28 cellular contexts compared by ENCODE assay signal in genomic region chr6:11744101-11744500, GRCh38. TPM values are rescaled to one million over a fixed set of nuclear protein-coding genes. Genes with fewer than 3 reads are reported as not detected.
DNase-seq lines count a peak whose midpoint lies in the region; ATAC-seq and TF ChIP-seq lines count a peak whose summit lies in the region.
"Had no signal": no experiment of that assay in that cellular context is flagged by ENCODE, and none has a peak within 500 bp of the region (broad histone marks: within the 10 kb centered on the region; RNA-seq: fewer than 3 reads in every experiment).

No MANE protein-coding gene starts in this region.

- TF ChIP-seq EP300 in tibial nerve (IDR thresholded peaks at IDR 0.05) = no peak

- H3K27ac Mint-ChIP-seq in glutamatergic neuron (ENCODE audit: unreplicated experiment) = no peak overlapping the region
- H3K27ac Mint-ChIP-seq: activated CD4-positive, alpha-beta memory T cell treated with anti-CD3 and anti-CD28 coated beads for 36 hours; activated naive CD8-positive, alpha-beta T cell treated with anti-CD3 and anti-CD28 coated beads, Interleukin-2, amount 50 U/mL, for 24 hours; nephron; T-helper 2 cell treated with Interferon-gamma antibody and Interleukin-4, amounts not matched to agents 5 μg/mL and 100 μg/mL, for 36 hours had no signal

- peaks cover 4% of the 10 kb centered on the region for H3K36me3 Mint-ChIP-seq in glutamatergic neuron (ENCODE audit: unreplicated experiment)
- H3K36me3 Mint-ChIP-seq: activated CD4-positive, alpha-beta memory T cell treated with anti-CD3 and anti-CD28 coated beads for 36 hours had no signal

- ATAC-seq in heart right ventricle (peak in 2 of 8 donors; percentile 22 to 41), Right ventricle myocardium inferior (no peak), right cardiac atrium (no peak), psoas muscle (no peak), GM21423 (IDR thresholded peaks at IDR 0.05; ENCODE audit: unreplicated experiment) (no peak)
- ATAC-seq: activated naive CD8-positive, alpha-beta T cell treated with anti-CD3 and anti-CD28 coated beads, Interleukin-2, amount 50 U/mL, for 24 hours; HCT116 had no signal

- H3K9me3 Mint-ChIP-seq in glutamatergic neuron (ENCODE audit: unreplicated experiment) = no peaks in the 10 kb centered on the region
- H3K9me3 Mint-ChIP-seq: nephron had no signal

- H3K4me3 Mint-ChIP-seq in glutamatergic neuron (ENCODE audit: unreplicated experiment) = no peak overlapping the region
- H3K4me3 Mint-ChIP-seq: activated CD4-positive, alpha-beta memory T cell treated with anti-CD3 and anti-CD28 coated beads for 36 hours; activated naive CD8-positive, alpha-beta T cell treated with anti-CD3 and anti-CD28 coated beads, Interleukin-2, amount 50 U/mL, for 24 hours; nephron; T-helper 2 cell treated with Interferon-gamma antibody and Interleukin-4, amounts not matched to agents 5 μg/mL and 100 μg/mL, for 36 hours had no signal

- H3K27ac ChIP-seq in heart right ventricle = peak overlapping the region in 9 of 10 donors; percentile 22 to 82 (median 67)
- peak overlapping the region; percentile 36 for H3K27ac ChIP-seq in right cardiac atrium (ENCODE audit: low read length)
- H3K27ac ChIP-seq in psoas muscle = peak overlapping the region; percentile 61
- H3K27ac ChIP-seq in tibial nerve = peak overlapping the region in 3 of 4 donors; percentile 40 to 78 (median 42)

- WGBS in heart right ventricle, 2 donors = 75 to 79% methylated on average over 1 of the region's 1 CpG
- WGBS in right cardiac atrium = 78% methylated on average over 1 of the region's 1 CpG
- 75 to 85% (median 78%) methylated on average over 1 of the region's 1 CpG for WGBS in psoas muscle, 3 donors
- 89 to 96% methylated on average over 1 of the region's 1 CpG for WGBS in tibial nerve, 2 donors

- intact Hi-C loops in heart right ventricle (cut with DNase I) (no loop called here), Right ventricle myocardium inferior (cut with DNase I) (no loop called here), right cardiac atrium (cut with DNase I) (no loop called here), psoas muscle (cut with DNase I) (no loop called here)

- no peak for DNase-seq in heart right ventricle
- no peak for DNase-seq in Right ventricle myocardium inferior (ENCODE audit: missing footprints)
- no peak for DNase-seq in right cardiac atrium
- DNase-seq in psoas muscle = no peak
- DNase-seq in tibial nerve (ENCODE audit: low spot score in 2 of 2) = no peak
- DNase-seq in glutamatergic neuron = no peak
- no peak for DNase-seq in NCI-H82 (lab: John Stamatoyannopoulos, UW)
- DNase-seq: activated CD4-positive, alpha-beta memory T cell treated with anti-CD3 and anti-CD28 coated beads for 36 hours; activated CD4-positive, CD25-positive, alpha-beta regulatory T cell treated with anti-CD3 and anti-CD28 coated beads, Interleukin-2, amount 50 U/mL, for 72 hours; activated naive CD4-positive, alpha-beta T cell; activated naive CD8-positive, alpha-beta T cell treated with anti-CD3 and anti-CD28 coated beads, Interleukin-2, amount 50 U/mL, for 24 hours; Calu3; cerebellar nuclear complex; DMS79 treated with DMSO at 0.1 percent for 48 hours; GDM1; MM.1S; NCI-H1105 treated with DMSO at 0.1 percent for 48 hours; NCI-H187 treated with DMSO at 0.1 percent for 48 hours; NCI-H2171 treated with DMSO at 0.1 percent for 48 hours; retina; SHP77 treated with DMSO at 0.1 percent for 48 hours; stimulated activated CD8-positive, alpha-beta memory T cell treated with anti-CD3 and anti-CD28 coated beads, Interleukin-4, amount 100 ng/mL, for 48 hours had no signal

- H3K36me3 ChIP-seq in heart right ventricle (no peaks in the 10 kb centered on the region), psoas muscle (ENCODE audit: insufficient read depth in 1 of 2, low read depth in 1 of 2) (no peaks in the 10 kb centered on the region), tibial nerve (no peaks in the 10 kb centered on the region)
- H3K36me3 ChIP-seq: uterus had no signal

- H3K9me3 ChIP-seq in heart right ventricle = no peaks in the 10 kb centered on the region
- no peaks in the 10 kb centered on the region for H3K9me3 ChIP-seq in right cardiac atrium (ENCODE audit: control insufficient read depth, low read length)
- H3K9me3 ChIP-seq in psoas muscle = no peaks in the 10 kb centered on the region
- no peaks in the 10 kb centered on the region for H3K9me3 ChIP-seq in tibial nerve
- H3K9me3 ChIP-seq: uterus had no signal

- no peaks in the 10 kb centered on the region for H3K27me3 Mint-ChIP-seq in glutamatergic neuron (ENCODE audit: unreplicated experiment)
- H3K27me3 Mint-ChIP-seq: activated CD4-positive, alpha-beta memory T cell treated with anti-CD3 and anti-CD28 coated beads for 36 hours; activated naive CD8-positive, alpha-beta T cell treated with anti-CD3 and anti-CD28 coated beads, Interleukin-2, amount 50 U/mL, for 24 hours had no signal

- peaks cover 0 to 36% (median 10%) of the 10 kb centered on the region in 9 donors for H3K4me1 ChIP-seq in heart right ventricle
- peaks cover 5% of the 10 kb centered on the region for H3K4me1 ChIP-seq in right cardiac atrium (ENCODE audit: control insufficient read depth, insufficient read depth, low read length)
- H3K4me1 ChIP-seq in psoas muscle = peaks cover 3% of the 10 kb centered on the region
- peaks cover 0 to 15% (median 0%) of the 10 kb centered on the region in 4 donors for H3K4me1 ChIP-seq in tibial nerve
- H3K4me1 ChIP-seq: uterus had no signal

- TF ChIP-seq POLR2A in tibial nerve (IDR thresholded peaks at IDR 0.05) = no peak

- TF ChIP-seq CTCF in heart right ventricle (IDR thresholded peaks at IDR 0.05) = no peak
- TF ChIP-seq CTCF in psoas muscle (IDR thresholded peaks at IDR 0.05) = no peak
- no peak for TF ChIP-seq CTCF in tibial nerve (IDR thresholded peaks at IDR 0.05)
- no peak for TF ChIP-seq CTCF in glutamatergic neuron (IDR thresholded peaks at IDR 0.05; ENCODE audit: partially characterized antibody, unreplicated experiment)

- H3K27me3 ChIP-seq in heart right ventricle = peaks cover 0 to 3% (median 0%) of the 10 kb centered on the region in 7 donors
- no peaks in the 10 kb centered on the region for H3K27me3 ChIP-seq in right cardiac atrium (ENCODE audit: control insufficient read depth, insufficient read depth)
- H3K27me3 ChIP-seq in psoas muscle (ENCODE audit: insufficient read depth in 3 of 3, low read length in 2 of 3) = peaks cover 0 to 3% (median 0%) of the 10 kb centered on the region in 3 donors
- no peaks in the 10 kb centered on the region for H3K27me3 ChIP-seq in tibial nerve
- H3K27me3 ChIP-seq: uterus had no signal

- no peak overlapping the region for H3K4me3 ChIP-seq in heart right ventricle
- no peak overlapping the region for H3K4me3 ChIP-seq in right cardiac atrium (ENCODE audit: low read length)
- no peak overlapping the region for H3K4me3 ChIP-seq in psoas muscle
- no peak overlapping the region for H3K4me3 ChIP-seq in tibial nerve
- H3K4me3 ChIP-seq: uterus had no signal

- peaks cover 2% of the 10 kb centered on the region for H3K4me1 Mint-ChIP-seq in glutamatergic neuron (ENCODE audit: low read depth, unreplicated experiment)

RNA-seq across cellular contexts. Expression of gene ADTRP, which starts 34.5 kb away (rescaled TPM):
- total RNA-seq in heart right ventricle = under 1 TPM in 2 of 10 donors, not detected in 8; 0.24 to 0.37 TPM
- under 1 TPM in 1 of 2 donors, not detected in 1; 0.14 TPM for polyA plus RNA-seq in heart right ventricle
- total RNA-seq in Right ventricle myocardium inferior = not detected
- under 1 TPM in 2 of 4 donors, not detected in 2; 0.42 to 0.59 TPM for total RNA-seq in right cardiac atrium
- 0.05 TPM for polyA plus RNA-seq in right cardiac atrium
- total RNA-seq in psoas muscle = not detected
- under 1 TPM in 2 of 3 donors, not detected in 1; 0.08 TPM for polyA plus RNA-seq in psoas muscle
- not detected for total RNA-seq in tibial nerve
- not detected for total RNA-seq in glutamatergic neuron (ENCODE audit: unreplicated experiment)
- total RNA-seq: osteocyte, uterus had no signal
